In genomic region chr20:8326899-8327298, GRCh38 we compare ENCODE assay signal across 1 cellular context.
A peak's percentile ranks its signal among the peaks of the same experiment; 100 is the strongest.
TF ChIP-seq lines count a peak whose summit lies in the region.

No MANE protein-coding gene starts in this region.

TF ChIP-seq in HepG2, 621 proteins besides CTCF, POLR2A, EP300 and RAD21 (continued from another document):
- peak; percentile 93 for TF ChIP-seq ZMYM4 (CRISPR knock-in tag; IDR thresholded peaks at IDR 0.05)
- no peak for TF ChIP-seq ZFP36L2 (CRISPR knock-in tag; IDR thresholded peaks at IDR 0.05)
- TF ChIP-seq, protein P1, sequence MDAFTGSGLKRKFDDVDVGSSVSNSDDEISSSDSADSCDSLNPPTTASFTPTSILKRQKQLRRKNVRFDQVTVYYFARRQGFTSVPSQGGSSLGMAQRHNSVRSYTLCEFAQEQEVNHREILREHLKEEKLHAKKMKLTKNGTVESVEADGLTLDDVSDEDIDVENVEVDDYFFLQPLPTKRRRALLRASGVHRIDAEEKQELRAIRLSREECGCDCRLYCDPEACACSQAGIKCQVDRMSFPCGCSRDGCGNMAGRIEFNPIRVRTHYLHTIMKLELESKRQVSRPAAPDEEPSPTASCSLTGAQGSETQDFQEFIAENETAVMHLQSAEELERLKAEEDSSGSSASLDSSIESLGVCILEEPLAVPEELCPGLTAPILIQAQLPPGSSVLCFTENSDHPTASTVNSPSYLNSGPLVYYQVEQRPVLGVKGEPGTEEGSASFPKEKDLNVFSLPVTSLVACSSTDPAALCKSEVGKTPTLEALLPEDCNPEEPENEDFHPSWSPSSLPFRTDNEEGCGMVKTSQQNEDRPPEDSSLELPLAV (CRISPR knock-in tag; conservative IDR thresholded peaks at IDR 0.05; ENCODE audit: low read depth), result no peak
- peak; percentile 53 for TF ChIP-seq SALL1 (CRISPR knock-in tag; IDR thresholded peaks at IDR 0.05)
- TF ChIP-seq, protein P2, sequence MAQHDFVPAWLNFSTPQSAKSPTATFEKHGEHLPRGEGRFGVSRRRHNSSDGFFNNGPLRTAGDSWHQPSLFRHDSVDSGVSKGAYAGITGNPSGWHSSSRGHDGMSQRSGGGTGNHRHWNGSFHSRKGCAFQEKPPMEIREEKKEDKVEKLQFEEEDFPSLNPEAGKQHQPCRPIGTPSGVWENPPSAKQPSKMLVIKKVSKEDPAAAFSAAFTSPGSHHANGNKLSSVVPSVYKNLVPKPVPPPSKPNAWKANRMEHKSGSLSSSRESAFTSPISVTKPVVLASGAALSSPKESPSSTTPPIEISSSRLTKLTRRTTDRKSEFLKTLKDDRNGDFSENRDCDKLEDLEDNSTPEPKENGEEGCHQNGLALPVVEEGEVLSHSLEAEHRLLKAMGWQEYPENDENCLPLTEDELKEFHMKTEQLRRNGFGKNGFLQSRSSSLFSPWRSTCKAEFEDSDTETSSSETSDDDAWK (CRISPR knock-in tag; IDR thresholded peaks at IDR 0.05), result no peak
- TF ChIP-seq PHF8 (CRISPR knock-in tag; IDR thresholded peaks at IDR 0.05), result no peak
- TF ChIP-seq ZNF44 (CRISPR knock-in tag; IDR thresholded peaks at IDR 0.05), result no peak
- no peak for TF ChIP-seq ARID3A (IDR thresholded peaks at IDR 0.05; ENCODE audit: low read depth, low read length)
- no peak for TF ChIP-seq SNAPC5 (CRISPR knock-in tag; IDR thresholded peaks at IDR 0.05; ENCODE audit: borderline replicate concordance)
- TF ChIP-seq ZNF672 (CRISPR knock-in tag; IDR thresholded peaks at IDR 0.05), result no peak
- TF ChIP-seq HMG20A (CRISPR knock-in tag; IDR thresholded peaks at IDR 0.05; ENCODE audit: borderline replicate concordance), result no peak
- TF ChIP-seq EHMT2 (IDR thresholded peaks at IDR 0.05; ENCODE audit: borderline replicate concordance, low read depth, low read length), result peak; percentile 34; the same call in 1 of the 2 replicates
- TF ChIP-seq ZNF350 (CRISPR knock-in tag; IDR thresholded peaks at IDR 0.05; ENCODE audit: borderline replicate concordance, low read depth), result no peak
- TF ChIP-seq JUNB (CRISPR knock-in tag; IDR thresholded peaks at IDR 0.05; ENCODE audit: borderline replicate concordance), result no peak
